Comparison of ENCODE assay signal across 1 cellular context in genomic region chr1:54407957-54408700, GRCh38.
A peak's percentile ranks its signal among the peaks of the same experiment; 100 is the strongest.
TF ChIP-seq lines count a peak whose summit lies in the region.

No MANE protein-coding gene starts in this region.

TF ChIP-seq in K562, 482 proteins besides CTCF, POLR2A, EP300 and RAD21 (continued from another document and continues in another):
- TF ChIP-seq RCOR1 (IDR thresholded peaks at IDR 0.05; ENCODE audit: borderline replicate concordance in 1 of 2, low read depth in 2 of 2, low read length in 2 of 2), result peak in 1 of 2 experiments; percentile 77; a peak in 2 of 4 replicates
- TF ChIP-seq RBM39 (optimal IDR thresholded peaks at IDR 0.05; ENCODE audit: low read depth, low read length), result no peak
- TF ChIP-seq ZNF699 (CRISPR knock-in tag; IDR thresholded peaks at IDR 0.05; ENCODE audit: insufficient replicate concordance), result no peak
- no peak for TF ChIP-seq POLR2AphosphoS2 (IDR thresholded peaks at IDR 0.05; ENCODE audit: low read length)
- TF ChIP-seq SAP30 (IDR thresholded peaks at IDR 0.05; ENCODE audit: borderline replicate concordance, insufficient read depth, low read depth, low read length, poor library complexity, severe bottlenecking), result no peak
- TF ChIP-seq, protein P1, sequence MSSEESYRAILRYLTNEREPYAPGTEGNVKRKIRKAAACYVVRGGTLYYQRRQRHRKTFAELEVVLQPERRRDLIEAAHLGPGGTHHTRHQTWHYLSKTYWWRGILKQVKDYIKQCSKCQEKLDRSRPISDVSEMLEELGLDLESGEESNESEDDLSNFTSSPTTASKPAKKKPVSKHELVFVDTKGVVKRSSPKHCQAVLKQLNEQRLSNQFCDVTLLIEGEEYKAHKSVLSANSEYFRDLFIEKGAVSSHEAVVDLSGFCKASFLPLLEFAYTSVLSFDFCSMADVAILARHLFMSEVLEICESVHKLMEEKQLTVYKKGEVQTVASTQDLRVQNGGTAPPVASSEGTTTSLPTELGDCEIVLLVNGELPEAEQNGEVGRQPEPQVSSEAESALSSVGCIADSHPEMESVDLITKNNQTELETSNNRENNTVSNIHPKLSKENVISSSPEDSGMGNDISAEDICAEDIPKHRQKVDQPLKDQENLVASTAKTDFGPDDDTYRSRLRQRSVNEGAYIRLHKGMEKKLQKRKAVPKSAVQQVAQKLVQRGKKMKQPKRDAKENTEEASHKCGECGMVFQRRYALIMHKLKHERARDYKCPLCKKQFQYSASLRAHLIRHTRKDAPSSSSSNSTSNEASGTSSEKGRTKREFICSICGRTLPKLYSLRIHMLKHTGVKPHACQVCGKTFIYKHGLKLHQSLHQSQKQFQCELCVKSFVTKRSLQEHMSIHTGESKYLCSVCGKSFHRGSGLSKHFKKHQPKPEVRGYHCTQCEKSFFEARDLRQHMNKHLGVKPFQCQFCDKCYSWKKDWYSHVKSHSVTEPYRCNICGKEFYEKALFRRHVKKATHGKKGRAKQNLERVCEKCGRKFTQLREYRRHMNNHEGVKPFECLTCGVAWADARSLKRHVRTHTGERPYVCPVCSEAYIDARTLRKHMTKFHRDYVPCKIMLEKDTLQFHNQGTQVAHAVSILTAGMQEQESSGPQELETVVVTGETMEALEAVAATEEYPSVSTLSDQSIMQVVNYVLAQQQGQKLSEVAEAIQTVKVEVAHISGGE (CRISPR knock-in tag; IDR thresholded peaks at IDR 0.05), result peak in 1 of 3 experiments; percentile 43; a peak in 1 of 6 replicates
- no peak for TF ChIP-seq CEBPZ (IDR thresholded peaks at IDR 0.05; ENCODE audit: borderline replicate concordance, low read depth, low read length)
- TF ChIP-seq FUS (optimal IDR thresholded peaks at IDR 0.05; ENCODE audit: low read depth, low read length), result no peak
- TF ChIP-seq HDAC3 (IDR thresholded peaks at IDR 0.05; ENCODE audit: borderline replicate concordance, partially characterized antibody), result peak; percentile 48
- TF ChIP-seq, protein P2, sequence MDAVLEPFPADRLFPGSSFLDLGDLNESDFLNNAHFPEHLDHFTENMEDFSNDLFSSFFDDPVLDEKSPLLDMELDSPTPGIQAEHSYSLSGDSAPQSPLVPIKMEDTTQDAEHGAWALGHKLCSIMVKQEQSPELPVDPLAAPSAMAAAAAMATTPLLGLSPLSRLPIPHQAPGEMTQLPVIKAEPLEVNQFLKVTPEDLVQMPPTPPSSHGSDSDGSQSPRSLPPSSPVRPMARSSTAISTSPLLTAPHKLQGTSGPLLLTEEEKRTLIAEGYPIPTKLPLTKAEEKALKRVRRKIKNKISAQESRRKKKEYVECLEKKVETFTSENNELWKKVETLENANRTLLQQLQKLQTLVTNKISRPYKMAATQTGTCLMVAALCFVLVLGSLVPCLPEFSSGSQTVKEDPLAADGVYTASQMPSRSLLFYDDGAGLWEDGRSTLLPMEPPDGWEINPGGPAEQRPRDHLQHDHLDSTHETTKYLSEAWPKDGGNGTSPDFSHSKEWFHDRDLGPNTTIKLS (IDR thresholded peaks at IDR 0.05; ENCODE audit: borderline replicate concordance, low read depth), result no peak; the same call in 1 of the 2 replicates
- no peak for TF ChIP-seq TBP (optimal IDR thresholded peaks at IDR 0.05; ENCODE audit: low read depth, low read length)
- peak; percentile 22 for TF ChIP-seq CCNT2 (IDR thresholded peaks at IDR 0.05; ENCODE audit: borderline replicate concordance, extremely low read depth, insufficient read length, low read depth, low read length)
- TF ChIP-seq ZNF134 (CRISPR knock-in tag; conservative IDR thresholded peaks at IDR 0.05), result no peak
- TF ChIP-seq ZKSCAN8 (CRISPR knock-in tag; IDR thresholded peaks at IDR 0.05), result peak; percentile 73
- peak; percentile 67; the same call in 1 of the 2 replicates for TF ChIP-seq ZEB2 (IDR thresholded peaks at IDR 0.05)
- no peak for TF ChIP-seq CGGBP1 (CRISPR knock-in tag; IDR thresholded peaks at IDR 0.05)
- TF ChIP-seq BRCA1 (IDR thresholded peaks at IDR 0.05), result no peak
- no peak for TF ChIP-seq BRCA1 (CRISPR knock-in tag; IDR thresholded peaks at IDR 0.05)
- TF ChIP-seq ZBTB34 (CRISPR knock-in tag; IDR thresholded peaks at IDR 0.05), result no peak
- 0 out of 2 replicates have a peak, but pooled peaks have one; percentile 18 for TF ChIP-seq GATAD2A (IDR thresholded peaks at IDR 0.05)
- no peak for TF ChIP-seq ZBTB17 (CRISPR knock-in tag; IDR thresholded peaks at IDR 0.05)
- peak; percentile 87 for TF ChIP-seq SMARCE1 (IDR thresholded peaks at IDR 0.05)
- peak; percentile 53 to 58; a peak in 3 of 4 replicates for TF ChIP-seq FOXA3 (CRISPR knock-in tag; conservative IDR thresholded peaks at IDR 0.05 in 1 of 2, IDR thresholded peaks at IDR 0.05 in 1 of 2)
- TF ChIP-seq CBFA2T3 (IDR thresholded peaks at IDR 0.05), result peak; percentile 75
- 0 out of 2 replicates have a peak, but pooled peaks have one; percentile 1 for TF ChIP-seq FOXJ2 (tag; IDR thresholded peaks at IDR 0.05)
- TF ChIP-seq, protein P3, sequence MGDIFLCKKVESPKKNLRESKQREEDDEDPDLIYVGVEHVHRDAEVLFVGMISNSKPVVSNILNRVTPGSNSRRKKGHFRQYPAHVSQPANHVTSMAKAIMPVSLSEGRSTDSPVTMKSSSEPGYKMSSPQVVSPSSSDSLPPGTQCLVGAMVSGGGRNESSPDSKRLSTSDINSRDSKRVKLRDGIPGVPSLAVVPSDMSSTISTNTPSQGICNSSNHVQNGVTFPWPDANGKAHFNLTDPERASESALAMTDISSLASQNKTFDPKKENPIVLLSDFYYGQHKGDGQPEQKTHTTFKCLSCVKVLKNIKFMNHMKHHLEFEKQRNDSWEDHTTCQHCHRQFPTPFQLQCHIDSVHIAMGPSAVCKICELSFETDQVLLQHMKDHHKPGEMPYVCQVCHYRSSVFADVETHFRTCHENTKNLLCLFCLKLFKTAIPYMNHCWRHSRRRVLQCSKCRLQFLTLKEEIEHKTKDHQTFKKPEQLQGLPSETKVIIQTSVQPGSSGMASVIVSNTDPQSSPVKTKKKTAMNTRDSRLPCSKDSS (IDR thresholded peaks at IDR 0.05; ENCODE audit: low read depth, partially characterized antibody), result peak; percentile 23
- no peak; the same call in 1 of the 2 replicates for TF ChIP-seq ZBTB12 (CRISPR knock-in tag; IDR thresholded peaks at IDR 0.05)
- 0 out of 2 replicates have a peak, but pooled peaks have one; percentile 12 for TF ChIP-seq ZNF23 (CRISPR knock-in tag; IDR thresholded peaks at IDR 0.05)
- no peak for TF ChIP-seq ZNF165 (CRISPR knock-in tag; IDR thresholded peaks at IDR 0.05; ENCODE audit: borderline replicate concordance)
- TF ChIP-seq, protein P4, sequence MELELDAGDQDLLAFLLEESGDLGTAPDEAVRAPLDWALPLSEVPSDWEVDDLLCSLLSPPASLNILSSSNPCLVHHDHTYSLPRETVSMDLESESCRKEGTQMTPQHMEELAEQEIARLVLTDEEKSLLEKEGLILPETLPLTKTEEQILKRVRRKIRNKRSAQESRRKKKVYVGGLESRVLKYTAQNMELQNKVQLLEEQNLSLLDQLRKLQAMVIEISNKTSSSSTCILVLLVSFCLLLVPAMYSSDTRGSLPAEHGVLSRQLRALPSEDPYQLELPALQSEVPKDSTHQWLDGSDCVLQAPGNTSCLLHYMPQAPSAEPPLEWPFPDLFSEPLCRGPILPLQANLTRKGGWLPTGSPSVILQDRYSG (tag; conservative IDR thresholded peaks at IDR 0.05; ENCODE audit: low read depth), result peak; percentile 44; the same call in 1 of the 2 replicates
- peak; percentile 31; the same call in 1 of the 2 replicates for TF ChIP-seq TAL1 (IDR thresholded peaks at IDR 0.05)
- TF ChIP-seq KAT8 (IDR thresholded peaks at IDR 0.05; ENCODE audit: low read depth), result no peak
- no peak for TF ChIP-seq BMI1 (IDR thresholded peaks at IDR 0.05; ENCODE audit: low read length)
- TF ChIP-seq DDX20 (tag; IDR thresholded peaks at IDR 0.05; ENCODE audit: low read depth), result no peak
- no peak for TF ChIP-seq ZNF696 (CRISPR knock-in tag; conservative IDR thresholded peaks at IDR 0.05)
- TF ChIP-seq, protein P5, sequence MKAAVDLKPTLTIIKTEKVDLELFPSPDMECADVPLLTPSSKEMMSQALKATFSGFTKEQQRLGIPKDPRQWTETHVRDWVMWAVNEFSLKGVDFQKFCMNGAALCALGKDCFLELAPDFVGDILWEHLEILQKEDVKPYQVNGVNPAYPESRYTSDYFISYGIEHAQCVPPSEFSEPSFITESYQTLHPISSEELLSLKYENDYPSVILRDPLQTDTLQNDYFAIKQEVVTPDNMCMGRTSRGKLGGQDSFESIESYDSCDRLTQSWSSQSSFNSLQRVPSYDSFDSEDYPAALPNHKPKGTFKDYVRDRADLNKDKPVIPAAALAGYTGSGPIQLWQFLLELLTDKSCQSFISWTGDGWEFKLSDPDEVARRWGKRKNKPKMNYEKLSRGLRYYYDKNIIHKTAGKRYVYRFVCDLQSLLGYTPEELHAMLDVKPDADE (conservative IDR thresholded peaks at IDR 0.05; ENCODE audit: control insufficient read depth, low read depth, low read length), result no peak
- TF ChIP-seq, protein P6, sequence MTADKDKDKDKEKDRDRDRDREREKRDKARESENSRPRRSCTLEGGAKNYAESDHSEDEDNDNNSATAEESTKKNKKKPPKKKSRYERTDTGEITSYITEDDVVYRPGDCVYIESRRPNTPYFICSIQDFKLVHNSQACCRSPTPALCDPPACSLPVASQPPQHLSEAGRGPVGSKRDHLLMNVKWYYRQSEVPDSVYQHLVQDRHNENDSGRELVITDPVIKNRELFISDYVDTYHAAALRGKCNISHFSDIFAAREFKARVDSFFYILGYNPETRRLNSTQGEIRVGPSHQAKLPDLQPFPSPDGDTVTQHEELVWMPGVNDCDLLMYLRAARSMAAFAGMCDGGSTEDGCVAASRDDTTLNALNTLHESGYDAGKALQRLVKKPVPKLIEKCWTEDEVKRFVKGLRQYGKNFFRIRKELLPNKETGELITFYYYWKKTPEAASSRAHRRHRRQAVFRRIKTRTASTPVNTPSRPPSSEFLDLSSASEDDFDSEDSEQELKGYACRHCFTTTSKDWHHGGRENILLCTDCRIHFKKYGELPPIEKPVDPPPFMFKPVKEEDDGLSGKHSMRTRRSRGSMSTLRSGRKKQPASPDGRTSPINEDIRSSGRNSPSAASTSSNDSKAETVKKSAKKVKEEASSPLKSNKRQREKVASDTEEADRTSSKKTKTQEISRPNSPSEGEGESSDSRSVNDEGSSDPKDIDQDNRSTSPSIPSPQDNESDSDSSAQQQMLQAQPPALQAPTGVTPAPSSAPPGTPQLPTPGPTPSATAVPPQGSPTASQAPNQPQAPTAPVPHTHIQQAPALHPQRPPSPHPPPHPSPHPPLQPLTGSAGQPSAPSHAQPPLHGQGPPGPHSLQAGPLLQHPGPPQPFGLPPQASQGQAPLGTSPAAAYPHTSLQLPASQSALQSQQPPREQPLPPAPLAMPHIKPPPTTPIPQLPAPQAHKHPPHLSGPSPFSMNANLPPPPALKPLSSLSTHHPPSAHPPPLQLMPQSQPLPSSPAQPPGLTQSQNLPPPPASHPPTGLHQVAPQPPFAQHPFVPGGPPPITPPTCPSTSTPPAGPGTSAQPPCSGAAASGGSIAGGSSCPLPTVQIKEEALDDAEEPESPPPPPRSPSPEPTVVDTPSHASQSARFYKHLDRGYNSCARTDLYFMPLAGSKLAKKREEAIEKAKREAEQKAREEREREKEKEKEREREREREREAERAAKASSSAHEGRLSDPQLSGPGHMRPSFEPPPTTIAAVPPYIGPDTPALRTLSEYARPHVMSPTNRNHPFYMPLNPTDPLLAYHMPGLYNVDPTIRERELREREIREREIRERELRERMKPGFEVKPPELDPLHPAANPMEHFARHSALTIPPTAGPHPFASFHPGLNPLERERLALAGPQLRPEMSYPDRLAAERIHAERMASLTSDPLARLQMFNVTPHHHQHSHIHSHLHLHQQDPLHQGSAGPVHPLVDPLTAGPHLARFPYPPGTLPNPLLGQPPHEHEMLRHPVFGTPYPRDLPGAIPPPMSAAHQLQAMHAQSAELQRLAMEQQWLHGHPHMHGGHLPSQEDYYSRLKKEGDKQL (CRISPR knock-in tag; IDR thresholded peaks at IDR 0.05; ENCODE audit: borderline replicate concordance), result no peak
- TF ChIP-seq EP400 (IDR thresholded peaks at IDR 0.05), result no peak
- peak; percentile 7; the same call in 1 of the 2 replicates for TF ChIP-seq RAD51 (IDR thresholded peaks at IDR 0.05; ENCODE audit: borderline replicate concordance, low read depth)
